Comparison of ENCODE assay signal across 1 cellular context in genomic region chr22:37569009-37569920, GRCh38.
TF ChIP-seq lines count a peak whose summit lies in the region.

No MANE protein-coding gene starts in this region.

TF ChIP-seq in HepG2, 621 proteins besides CTCF, POLR2A, EP300 and RAD21 (continued from another document and continues in another):
- TF ChIP-seq SAP130 (CRISPR knock-in tag; IDR thresholded peaks at IDR 0.05; ENCODE audit: low read depth) (peak; percentile 84), DDIT3 (CRISPR knock-in tag; IDR thresholded peaks at IDR 0.05) (no peak), FOXK1 (CRISPR knock-in tag; IDR thresholded peaks at IDR 0.05; ENCODE audit: borderline replicate concordance, low read depth) (peak; percentile 28; the same call in 1 of the 2 replicates), ZKSCAN1 (IDR thresholded peaks at IDR 0.05; ENCODE audit: low read length) (no peak), ZNF282 (IDR thresholded peaks at IDR 0.05; ENCODE audit: partially characterized antibody) (no peak), ATM (IDR thresholded peaks at IDR 0.05; ENCODE audit: borderline replicate concordance) (no peak), GABPA (IDR thresholded peaks at IDR 0.05; ENCODE audit: low read depth, low read length) (no peak), GABPA (CRISPR knock-in tag; IDR thresholded peaks at IDR 0.05; ENCODE audit: low read depth) (peak; percentile 71), ZNF891 (CRISPR knock-in tag; IDR thresholded peaks at IDR 0.05) (peak; percentile 82), ZNF609 (CRISPR knock-in tag; IDR thresholded peaks at IDR 0.05; ENCODE audit: borderline replicate concordance) (peak; percentile 62; the same call in 1 of the 2 replicates), HES4 (CRISPR knock-in tag; IDR thresholded peaks at IDR 0.05; ENCODE audit: borderline replicate concordance) (no peak; the same call in 1 of the 2 replicates), ZNF772 (CRISPR knock-in tag; IDR thresholded peaks at IDR 0.05) (peak; percentile 96), ZHX2 (IDR thresholded peaks at IDR 0.05; ENCODE audit: low read depth) (no peak), ZHX2 (CRISPR knock-in tag; IDR thresholded peaks at IDR 0.05; ENCODE audit: borderline replicate concordance) (no peak), TEF (CRISPR knock-in tag; IDR thresholded peaks at IDR 0.05) (no peak), ZNF530 (CRISPR knock-in tag; IDR thresholded peaks at IDR 0.05; ENCODE audit: low read depth) (no peak), ZNF142 (CRISPR knock-in tag; IDR thresholded peaks at IDR 0.05) (no peak), MLX (CRISPR knock-in tag; IDR thresholded peaks at IDR 0.05) (0 out of 2 replicates have a peak, but pooled peaks have one; percentile 57), CREB3 (CRISPR knock-in tag; IDR thresholded peaks at IDR 0.05) (no peak), ZNF850 (CRISPR knock-in tag; conservative IDR thresholded peaks at IDR 0.05) (no peak), ARID3A (IDR thresholded peaks at IDR 0.05; ENCODE audit: low read depth, low read length) (no peak), REL (CRISPR knock-in tag; conservative IDR thresholded peaks at IDR 0.05) (no peak; the same call in 1 of the 2 replicates), ZNF121 (CRISPR knock-in tag; IDR thresholded peaks at IDR 0.05) (no peak), KDM2A (CRISPR knock-in tag; IDR thresholded peaks at IDR 0.05; ENCODE audit: borderline replicate concordance, low read depth) (peak; percentile 99), RXRA (CRISPR knock-in tag; IDR thresholded peaks at IDR 0.05) (peak; percentile 68), ZNF33A (CRISPR knock-in tag; IDR thresholded peaks at IDR 0.05; ENCODE audit: borderline replicate concordance) (0 out of 2 replicates have a peak, but pooled peaks have one; percentile 25), RBAK (CRISPR knock-in tag; IDR thresholded peaks at IDR 0.05) (no peak), HNRNPK (IDR thresholded peaks at IDR 0.05; ENCODE audit: low read depth, low read length, poor library complexity, severe bottlenecking) (no peak), HOMEZ (CRISPR knock-in tag; IDR thresholded peaks at IDR 0.05; ENCODE audit: low read depth) (peak; percentile 16; the same call in 1 of the 2 replicates), NFYC (CRISPR knock-in tag; IDR thresholded peaks at IDR 0.05) (no peak)
